30 cellular contexts compared by ENCODE assay signal in the genomic region with DNA sequence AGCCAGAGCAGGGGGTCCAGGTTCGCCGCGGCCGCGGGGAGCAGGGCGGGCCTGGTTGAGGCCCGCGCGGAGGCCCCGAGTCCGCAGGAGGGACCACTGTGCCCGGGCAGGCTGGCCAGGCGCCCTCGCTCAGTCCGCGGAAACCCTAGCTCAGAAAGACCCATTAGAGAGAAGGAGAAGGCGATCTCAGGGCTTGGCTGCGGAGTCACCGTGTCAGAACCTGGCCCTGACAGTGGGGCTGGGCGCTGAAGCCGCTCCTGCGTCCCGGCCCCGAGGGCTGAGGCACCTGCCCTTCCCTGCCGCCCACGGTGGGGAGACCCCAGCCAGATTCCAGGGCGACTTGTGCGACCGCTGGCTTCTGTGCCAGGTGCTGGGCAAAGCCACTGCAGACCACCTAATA. TPM values are rescaled to one million over a fixed set of nuclear protein-coding genes. Genes with fewer than 3 reads are reported as not detected.
"Had no signal": no experiment of that assay in that cellular context is flagged by ENCODE, and none has a peak within 500 bp of the region (broad histone marks: within the 10 kb centered on the region; RNA-seq: fewer than 3 reads in every experiment).

No MANE protein-coding gene starts in this region.

- DNase-seq: activated CD4-positive, alpha-beta memory T cell treated with anti-CD3 and anti-CD28 coated beads, Interleukin-2, amount 10 ng/mL, durations not matched to agents 7 days and 5 days; activated CD4-positive, alpha-beta T cell treated with anti-CD3 and anti-CD28 coated beads for 1 hour; activated CD4-positive, alpha-beta T cell treated with anti-CD3 and anti-CD28 coated beads for 4 hours; activated CD4-positive, alpha-beta T cell treated with anti-CD3 and anti-CD28 coated beads, Interleukin-2, amount 10 ng/mL, durations not matched to agents 7 days and 5 days; activated CD4-positive, alpha-beta T cell treated with anti-CD3 and anti-CD28 coated beads, Interleukin-2, amount 50 U/mL, for 4 hours; activated CD8-positive, alpha-beta memory T cell treated with anti-CD3 and anti-CD28 coated beads, Interleukin-2, amount 50 U/mL, for 48 hours; activated gamma-delta T cell; activated naive CD4-positive, alpha-beta T cell; activated naive CD4-positive, alpha-beta T cell treated with anti-CD3 and anti-CD28 coated beads, Interleukin-2, amount 10 ng/mL, durations not matched to agents 7 days and 5 days; activated T-cell treated with anti-CD3 and anti-CD28 coated beads for 4 hours; activated T-cell treated with anti-CD3 and anti-CD28 coated beads, Interleukin-2, amount 50 U/mL, for 24 hours; activated T-cell treated with anti-CD3 and anti-CD28 coated beads, Interleukin-2, amount 50 U/mL, for 72 hours; amniotic stem cell; central memory CD4-positive, alpha-beta T cell; cerebellar nuclear complex; colonic mucosa; dorsolateral prefrontal cortex; effector memory CD4-positive, alpha-beta T cell; endodermal cell; foreskin keratinocyte; gastrocnemius medialis; glutamatergic neuron; heart left ventricle; T-helper 2 cell had no signal

- H3K27ac ChIP-seq: breast epithelium, cardiac muscle cell, colonic mucosa, foreskin keratinocyte, gastrocnemius medialis, heart left ventricle had no signal

- H3K4me3 ChIP-seq: breast epithelium, cardiac muscle cell, colonic mucosa, gastrocnemius medialis, heart left ventricle had no signal

- H3K27me3 ChIP-seq: breast epithelium, colonic mucosa, foreskin keratinocyte, gastrocnemius medialis had no signal

- H3K36me3 Mint-ChIP-seq: activated naive CD4-positive, alpha-beta T cell treated with anti-CD3 and anti-CD28 coated beads, Interleukin-2, amount 10 ng/mL, durations not matched to agents 7 days and 5 days; activated naive CD4-positive, alpha-beta T cell treated with anti-CD3 and anti-CD28 coated beads, Interleukin-2, amount 50 U/mL, for 72 hours; brain had no signal

- H3K4me1 ChIP-seq: breast epithelium, colonic mucosa, gastrocnemius medialis, heart left ventricle had no signal

- H3K9me3 ChIP-seq: breast epithelium, colonic mucosa, gastrocnemius medialis, heart left ventricle had no signal

- H3K4me3 Mint-ChIP-seq: activated CD4-positive, alpha-beta memory T cell treated with anti-CD3 and anti-CD28 coated beads, Interleukin-2, amount 10 ng/mL, durations not matched to agents 7 days and 5 days; activated CD4-positive, alpha-beta T cell treated with anti-CD3 and anti-CD28 coated beads, Interleukin-2, amount 10 ng/mL, durations not matched to agents 7 days and 5 days; activated naive CD4-positive, alpha-beta T cell treated with anti-CD3 and anti-CD28 coated beads, Interleukin-2, amount 10 ng/mL, durations not matched to agents 7 days and 5 days; activated T-cell treated with anti-CD3 and anti-CD28 coated beads, Interleukin-2, amount 50 U/mL, for 24 hours; activated T-cell treated with anti-CD3 and anti-CD28 coated beads, Interleukin-2, amount 50 U/mL, for 72 hours; brain; dendritic cell treated with granulocyte-macrophage colony-stimulating factor and Interleukin-4, amounts not matched to agents 40 ng/mL and 50 ng/mL, for 4 days; endodermal cell had no signal

- H3K4me1 Mint-ChIP-seq: activated CD4-positive, alpha-beta memory T cell treated with anti-CD3 and anti-CD28 coated beads, Interleukin-2, amount 10 ng/mL, durations not matched to agents 7 days and 5 days; activated CD4-positive, alpha-beta T cell treated with anti-CD3 and anti-CD28 coated beads, Interleukin-2, amount 10 ng/mL, durations not matched to agents 7 days and 5 days; activated naive CD4-positive, alpha-beta T cell treated with anti-CD3 and anti-CD28 coated beads, Interleukin-2, amount 10 ng/mL, durations not matched to agents 7 days and 5 days; brain had no signal

- H3K27ac Mint-ChIP-seq: activated CD4-positive, alpha-beta memory T cell treated with anti-CD3 and anti-CD28 coated beads, Interleukin-2, amount 10 ng/mL, durations not matched to agents 7 days and 5 days; activated CD4-positive, alpha-beta T cell treated with anti-CD3 and anti-CD28 coated beads, Interleukin-2, amount 10 ng/mL, durations not matched to agents 7 days and 5 days; activated naive CD4-positive, alpha-beta T cell treated with anti-CD3 and anti-CD28 coated beads, Interleukin-2, amount 10 ng/mL, durations not matched to agents 7 days and 5 days; activated naive CD4-positive, alpha-beta T cell treated with anti-CD3 and anti-CD28 coated beads, Interleukin-2, amount 50 U/mL, for 72 hours; activated T-cell treated with anti-CD3 and anti-CD28 coated beads, Interleukin-2, amount 50 U/mL, for 24 hours; activated T-cell treated with anti-CD3 and anti-CD28 coated beads, Interleukin-2, amount 50 U/mL, for 72 hours; brain; dendritic cell treated with granulocyte-macrophage colony-stimulating factor and Interleukin-4, amounts not matched to agents 40 ng/mL and 50 ng/mL, for 4 days; endodermal cell had no signal

- H3K9me3 Mint-ChIP-seq: activated CD4-positive, alpha-beta memory T cell treated with anti-CD3 and anti-CD28 coated beads, Interleukin-2, amount 10 ng/mL, durations not matched to agents 7 days and 5 days; activated CD4-positive, alpha-beta T cell treated with anti-CD3 and anti-CD28 coated beads, Interleukin-2, amount 10 ng/mL, durations not matched to agents 7 days and 5 days; activated naive CD4-positive, alpha-beta T cell treated with anti-CD3 and anti-CD28 coated beads, Interleukin-2, amount 10 ng/mL, durations not matched to agents 7 days and 5 days; activated naive CD4-positive, alpha-beta T cell treated with anti-CD3 and anti-CD28 coated beads, Interleukin-2, amount 50 U/mL, for 72 hours; activated T-cell treated with anti-CD3 and anti-CD28 coated beads, Interleukin-2, amount 50 U/mL, for 24 hours; brain; endodermal cell had no signal

- H3K36me3 ChIP-seq: breast epithelium, cardiac muscle cell, colonic mucosa, gastrocnemius medialis, heart left ventricle had no signal

RNA-seq across cellular contexts. Expression of a gene that starts 14.2 kb away (rescaled TPM):
- total RNA-seq: activated CD4-positive, alpha-beta memory T cell treated with anti-CD3 and anti-CD28 coated beads, Interleukin-2, amount 10 ng/mL, durations not matched to agents 7 days and 5 days; activated CD4-positive, alpha-beta T cell treated with anti-CD3 and anti-CD28 coated beads, Interleukin-2, amount 10 ng/mL, durations not matched to agents 7 days and 5 days; activated naive CD4-positive, alpha-beta T cell treated with anti-CD3 and anti-CD28 coated beads, Interleukin-2, amount 50 U/mL, for 72 hours; T-helper 1 cell treated with Interleukin-12 subunit alpha and Interleukin-12 subunit beta and Interleukin-4 antibody, amounts not matched to agents 30 ng/mL and 1 ng/mL, for 36 hours had no signal
